In the genomic region with DNA sequence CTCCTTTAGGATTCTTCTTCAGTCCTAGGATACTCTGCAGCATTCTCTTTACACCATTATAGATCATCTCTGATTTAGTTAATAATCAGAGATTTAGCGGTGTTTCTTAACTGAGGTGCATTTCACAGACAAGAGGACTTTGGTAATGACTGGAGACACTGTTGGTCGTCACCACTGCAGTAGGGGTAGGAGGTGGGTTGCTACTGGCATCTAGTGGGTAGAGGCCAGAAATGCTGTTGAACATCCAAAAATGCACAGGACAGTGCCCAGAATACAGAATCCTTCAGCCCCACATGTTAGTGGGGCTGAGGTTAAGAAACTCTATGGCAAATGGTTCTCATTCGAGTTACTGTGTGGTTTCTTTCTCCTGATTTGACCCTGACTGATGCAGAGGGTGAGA, we compare ENCODE assay signal across 1 cellular context.
TF ChIP-seq lines count a peak whose summit lies in the region.

No MANE protein-coding gene starts in this region.

TF ChIP-seq in GM12878, 131 proteins besides CTCF, POLR2A, EP300 and RAD21 (continued from another document):
- TF ChIP-seq, protein P1, sequence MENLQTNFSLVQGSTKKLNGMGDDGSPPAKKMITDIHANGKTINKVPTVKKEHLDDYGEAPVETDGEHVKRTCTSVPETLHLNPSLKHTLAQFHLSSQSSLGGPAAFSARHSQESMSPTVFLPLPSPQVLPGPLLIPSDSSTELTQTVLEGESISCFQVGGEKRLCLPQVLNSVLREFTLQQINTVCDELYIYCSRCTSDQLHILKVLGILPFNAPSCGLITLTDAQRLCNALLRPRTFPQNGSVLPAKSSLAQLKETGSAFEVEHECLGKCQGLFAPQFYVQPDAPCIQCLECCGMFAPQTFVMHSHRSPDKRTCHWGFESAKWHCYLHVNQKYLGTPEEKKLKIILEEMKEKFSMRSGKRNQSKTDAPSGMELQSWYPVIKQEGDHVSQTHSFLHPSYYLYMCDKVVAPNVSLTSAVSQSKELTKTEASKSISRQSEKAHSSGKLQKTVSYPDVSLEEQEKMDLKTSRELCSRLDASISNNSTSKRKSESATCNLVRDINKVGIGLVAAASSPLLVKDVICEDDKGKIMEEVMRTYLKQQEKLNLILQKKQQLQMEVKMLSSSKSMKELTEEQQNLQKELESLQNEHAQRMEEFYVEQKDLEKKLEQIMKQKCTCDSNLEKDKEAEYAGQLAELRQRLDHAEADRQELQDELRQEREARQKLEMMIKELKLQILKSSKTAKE (IDR thresholded peaks at IDR 0.05; ENCODE audit: low read depth, poor library complexity, severe bottlenecking) = no peak
- no peak for TF ChIP-seq POU2F2 (IDR thresholded peaks at IDR 0.05; ENCODE audit: borderline replicate concordance, low read depth, low read length)
